Comparison of ENCODE assay signal across 2 cellular contexts in the genomic region with DNA sequence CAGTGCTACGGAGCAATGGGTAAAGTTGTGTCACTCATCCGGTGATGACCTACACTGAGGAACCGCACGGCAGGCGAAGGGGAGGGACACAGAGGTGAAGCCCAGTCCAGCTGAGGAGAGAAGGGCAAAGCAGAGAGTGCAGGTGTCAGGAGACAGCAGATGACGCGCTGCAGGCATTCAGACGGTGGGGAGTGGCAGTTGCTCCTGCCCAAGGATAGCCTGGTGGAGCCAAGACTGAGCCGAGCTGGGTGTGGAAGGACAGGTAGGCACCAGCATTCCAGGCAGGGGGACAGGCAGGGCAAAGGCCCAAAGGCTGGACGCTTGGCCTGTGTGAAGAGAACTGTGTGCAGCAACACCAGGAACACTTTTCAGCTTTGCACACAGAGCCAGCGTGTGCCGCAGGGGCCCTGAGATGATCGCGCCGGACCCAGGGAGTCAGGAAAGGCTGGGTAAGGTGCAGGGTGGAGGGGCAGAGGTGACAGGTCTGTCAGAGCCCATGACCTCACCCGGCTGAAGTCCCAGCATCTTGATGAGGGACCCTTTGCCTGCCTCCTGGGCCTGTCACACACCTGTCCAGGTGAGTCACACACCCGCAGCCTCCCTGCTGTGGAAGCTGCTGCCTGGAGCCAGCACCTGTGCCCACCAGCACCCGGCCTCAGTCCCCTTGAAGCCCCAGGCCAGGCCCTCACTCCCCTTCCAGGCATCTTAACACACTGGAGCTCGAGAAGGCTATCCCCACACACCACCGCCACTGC.
TF ChIP-seq lines count a peak whose summit lies in the region.

No MANE protein-coding gene starts in this region.

TF ChIP-seq in H1, 55 proteins besides CTCF, POLR2A, EP300 and RAD21:
- TF ChIP-seq, protein P1, sequence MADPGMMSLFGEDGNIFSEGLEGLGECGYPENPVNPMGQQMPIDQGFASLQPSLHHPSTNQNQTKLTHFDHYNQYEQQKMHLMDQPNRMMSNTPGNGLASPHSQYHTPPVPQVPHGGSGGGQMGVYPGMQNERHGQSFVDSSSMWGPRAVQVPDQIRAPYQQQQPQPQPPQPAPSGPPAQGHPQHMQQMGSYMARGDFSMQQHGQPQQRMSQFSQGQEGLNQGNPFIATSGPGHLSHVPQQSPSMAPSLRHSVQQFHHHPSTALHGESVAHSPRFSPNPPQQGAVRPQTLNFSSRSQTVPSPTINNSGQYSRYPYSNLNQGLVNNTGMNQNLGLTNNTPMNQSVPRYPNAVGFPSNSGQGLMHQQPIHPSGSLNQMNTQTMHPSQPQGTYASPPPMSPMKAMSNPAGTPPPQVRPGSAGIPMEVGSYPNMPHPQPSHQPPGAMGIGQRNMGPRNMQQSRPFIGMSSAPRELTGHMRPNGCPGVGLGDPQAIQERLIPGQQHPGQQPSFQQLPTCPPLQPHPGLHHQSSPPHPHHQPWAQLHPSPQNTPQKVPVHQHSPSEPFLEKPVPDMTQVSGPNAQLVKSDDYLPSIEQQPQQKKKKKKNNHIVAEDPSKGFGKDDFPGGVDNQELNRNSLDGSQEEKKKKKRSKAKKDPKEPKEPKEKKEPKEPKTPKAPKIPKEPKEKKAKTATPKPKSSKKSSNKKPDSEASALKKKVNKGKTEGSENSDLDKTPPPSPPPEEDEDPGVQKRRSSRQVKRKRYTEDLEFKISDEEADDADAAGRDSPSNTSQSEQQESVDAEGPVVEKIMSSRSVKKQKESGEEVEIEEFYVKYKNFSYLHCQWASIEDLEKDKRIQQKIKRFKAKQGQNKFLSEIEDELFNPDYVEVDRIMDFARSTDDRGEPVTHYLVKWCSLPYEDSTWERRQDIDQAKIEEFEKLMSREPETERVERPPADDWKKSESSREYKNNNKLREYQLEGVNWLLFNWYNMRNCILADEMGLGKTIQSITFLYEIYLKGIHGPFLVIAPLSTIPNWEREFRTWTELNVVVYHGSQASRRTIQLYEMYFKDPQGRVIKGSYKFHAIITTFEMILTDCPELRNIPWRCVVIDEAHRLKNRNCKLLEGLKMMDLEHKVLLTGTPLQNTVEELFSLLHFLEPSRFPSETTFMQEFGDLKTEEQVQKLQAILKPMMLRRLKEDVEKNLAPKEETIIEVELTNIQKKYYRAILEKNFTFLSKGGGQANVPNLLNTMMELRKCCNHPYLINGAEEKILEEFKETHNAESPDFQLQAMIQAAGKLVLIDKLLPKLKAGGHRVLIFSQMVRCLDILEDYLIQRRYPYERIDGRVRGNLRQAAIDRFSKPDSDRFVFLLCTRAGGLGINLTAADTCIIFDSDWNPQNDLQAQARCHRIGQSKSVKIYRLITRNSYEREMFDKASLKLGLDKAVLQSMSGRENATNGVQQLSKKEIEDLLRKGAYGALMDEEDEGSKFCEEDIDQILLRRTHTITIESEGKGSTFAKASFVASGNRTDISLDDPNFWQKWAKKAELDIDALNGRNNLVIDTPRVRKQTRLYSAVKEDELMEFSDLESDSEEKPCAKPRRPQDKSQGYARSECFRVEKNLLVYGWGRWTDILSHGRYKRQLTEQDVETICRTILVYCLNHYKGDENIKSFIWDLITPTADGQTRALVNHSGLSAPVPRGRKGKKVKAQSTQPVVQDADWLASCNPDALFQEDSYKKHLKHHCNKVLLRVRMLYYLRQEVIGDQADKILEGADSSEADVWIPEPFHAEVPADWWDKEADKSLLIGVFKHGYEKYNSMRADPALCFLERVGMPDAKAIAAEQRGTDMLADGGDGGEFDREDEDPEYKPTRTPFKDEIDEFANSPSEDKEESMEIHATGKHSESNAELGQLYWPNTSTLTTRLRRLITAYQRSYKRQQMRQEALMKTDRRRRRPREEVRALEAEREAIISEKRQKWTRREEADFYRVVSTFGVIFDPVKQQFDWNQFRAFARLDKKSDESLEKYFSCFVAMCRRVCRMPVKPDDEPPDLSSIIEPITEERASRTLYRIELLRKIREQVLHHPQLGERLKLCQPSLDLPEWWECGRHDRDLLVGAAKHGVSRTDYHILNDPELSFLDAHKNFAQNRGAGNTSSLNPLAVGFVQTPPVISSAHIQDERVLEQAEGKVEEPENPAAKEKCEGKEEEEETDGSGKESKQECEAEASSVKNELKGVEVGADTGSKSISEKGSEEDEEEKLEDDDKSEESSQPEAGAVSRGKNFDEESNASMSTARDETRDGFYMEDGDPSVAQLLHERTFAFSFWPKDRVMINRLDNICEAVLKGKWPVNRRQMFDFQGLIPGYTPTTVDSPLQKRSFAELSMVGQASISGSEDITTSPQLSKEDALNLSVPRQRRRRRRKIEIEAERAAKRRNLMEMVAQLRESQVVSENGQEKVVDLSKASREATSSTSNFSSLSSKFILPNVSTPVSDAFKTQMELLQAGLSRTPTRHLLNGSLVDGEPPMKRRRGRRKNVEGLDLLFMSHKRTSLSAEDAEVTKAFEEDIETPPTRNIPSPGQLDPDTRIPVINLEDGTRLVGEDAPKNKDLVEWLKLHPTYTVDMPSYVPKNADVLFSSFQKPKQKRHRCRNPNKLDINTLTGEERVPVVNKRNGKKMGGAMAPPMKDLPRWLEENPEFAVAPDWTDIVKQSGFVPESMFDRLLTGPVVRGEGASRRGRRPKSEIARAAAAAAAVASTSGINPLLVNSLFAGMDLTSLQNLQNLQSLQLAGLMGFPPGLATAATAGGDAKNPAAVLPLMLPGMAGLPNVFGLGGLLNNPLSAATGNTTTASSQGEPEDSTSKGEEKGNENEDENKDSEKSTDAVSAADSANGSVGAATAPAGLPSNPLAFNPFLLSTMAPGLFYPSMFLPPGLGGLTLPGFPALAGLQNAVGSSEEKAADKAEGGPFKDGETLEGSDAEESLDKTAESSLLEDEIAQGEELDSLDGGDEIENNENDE (IDR thresholded peaks at IDR 0.05; ENCODE audit: insufficient replicate concordance, low read length), result no peak
- TF ChIP-seq NANOG (IDR thresholded peaks at IDR 0.05; ENCODE audit: insufficient read depth, low read depth, low read length, poor library complexity, severe bottlenecking) (no peak), EZH2 (IDR thresholded peaks at IDR 0.05; ENCODE audit: low read depth, low read length, severe bottlenecking) (no peak), GABPA (IDR thresholded peaks at IDR 0.05; ENCODE audit: borderline replicate concordance, insufficient read depth, low read length) (no peak), RFX5 (IDR thresholded peaks at IDR 0.05; ENCODE audit: borderline replicate concordance, low read depth, low read length) (no peak), HDAC6 (IDR thresholded peaks at IDR 0.05; ENCODE audit: low read depth, low read length) (no peak), FOSL1 (IDR thresholded peaks at IDR 0.05; ENCODE audit: insufficient read depth, low read depth, low read length) (no peak), JUN (IDR thresholded peaks at IDR 0.05; ENCODE audit: low read depth, low read length) (no peak), TEAD4 (IDR thresholded peaks at IDR 0.05; ENCODE audit: low read depth, low read length) (no peak), YY1 (IDR thresholded peaks at IDR 0.05; ENCODE audit: low read depth, low read length) (no peak), KDM1A (IDR thresholded peaks at IDR 0.05; ENCODE audit: borderline replicate concordance, low read length) (no peak), BRCA1 (IDR thresholded peaks at IDR 0.05; ENCODE audit: low read depth, low read length) (no peak)
- TF ChIP-seq, protein P2, sequence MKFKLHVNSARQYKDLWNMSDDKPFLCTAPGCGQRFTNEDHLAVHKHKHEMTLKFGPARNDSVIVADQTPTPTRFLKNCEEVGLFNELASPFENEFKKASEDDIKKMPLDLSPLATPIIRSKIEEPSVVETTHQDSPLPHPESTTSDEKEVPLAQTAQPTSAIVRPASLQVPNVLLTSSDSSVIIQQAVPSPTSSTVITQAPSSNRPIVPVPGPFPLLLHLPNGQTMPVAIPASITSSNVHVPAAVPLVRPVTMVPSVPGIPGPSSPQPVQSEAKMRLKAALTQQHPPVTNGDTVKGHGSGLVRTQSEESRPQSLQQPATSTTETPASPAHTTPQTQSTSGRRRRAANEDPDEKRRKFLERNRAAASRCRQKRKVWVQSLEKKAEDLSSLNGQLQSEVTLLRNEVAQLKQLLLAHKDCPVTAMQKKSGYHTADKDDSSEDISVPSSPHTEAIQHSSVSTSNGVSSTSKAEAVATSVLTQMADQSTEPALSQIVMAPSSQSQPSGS (IDR thresholded peaks at IDR 0.05; ENCODE audit: low read length), result no peak
TF ChIP-seq in H1: peak in this region for 0.

TF ChIP-seq in GM12891, 5 proteins besides CTCF, POLR2A, EP300 and RAD21:
- TF ChIP-seq POU2F2 (IDR thresholded peaks at IDR 0.05; ENCODE audit: low read depth, low read length), result no peak
- no peak for TF ChIP-seq POLR2AphosphoS5 (IDR thresholded peaks at IDR 0.05; ENCODE audit: low read depth, low read length)
- no peak for TF ChIP-seq PAX5 (IDR thresholded peaks at IDR 0.05; ENCODE audit: insufficient read depth, low read length, severe bottlenecking)
- no peak for TF ChIP-seq TAF1 (IDR thresholded peaks at IDR 0.05; ENCODE audit: low read depth, low read length)
- no peak for TF ChIP-seq SPI1 (IDR thresholded peaks at IDR 0.05; ENCODE audit: low read depth, low read length)
